Comparison of ENCODE assay signal across 1 cellular context in the genomic region with DNA sequence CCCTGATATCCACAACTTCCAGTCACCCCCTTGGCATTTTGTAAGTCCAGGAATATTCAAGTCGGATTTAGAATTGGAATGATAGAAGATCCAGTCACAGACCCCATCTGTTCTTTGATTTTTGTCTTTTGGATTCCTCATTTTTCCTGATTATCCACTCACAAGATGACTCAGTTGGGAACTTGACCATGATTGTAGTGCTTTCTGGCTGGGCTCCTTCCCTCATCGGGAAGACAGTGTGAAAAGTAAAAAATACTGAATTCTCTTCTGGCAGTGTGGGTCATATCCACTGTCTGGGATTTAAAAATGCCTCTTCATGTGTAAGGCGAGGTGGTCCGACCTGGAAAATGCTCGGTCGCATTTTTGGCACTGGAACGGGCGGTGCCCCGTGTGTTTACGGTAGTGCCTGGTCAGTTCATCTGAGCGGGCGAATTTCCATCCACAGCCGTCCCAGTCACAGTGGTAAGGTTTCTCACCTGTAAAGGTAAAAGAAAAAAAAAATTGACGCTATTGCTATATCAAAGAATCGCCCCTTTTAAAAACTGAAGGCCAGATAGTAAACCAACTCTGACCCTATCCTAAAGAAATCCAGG.
TF ChIP-seq lines count a peak whose summit lies in the region.

No MANE protein-coding gene starts in this region.

TF ChIP-seq in H1, 55 proteins besides CTCF, POLR2A, EP300 and RAD21:
- no peak for TF ChIP-seq TCF12 (IDR thresholded peaks at IDR 0.05; ENCODE audit: low read depth, low read length)
- TF ChIP-seq NANOG (IDR thresholded peaks at IDR 0.05; ENCODE audit: insufficient read depth, low read depth, low read length, poor library complexity, severe bottlenecking): no peak
- no peak for TF ChIP-seq ZNF274 (IDR thresholded peaks at IDR 0.05; ENCODE audit: borderline replicate concordance, extremely low read depth, low read length)
- TF ChIP-seq, protein P1, sequence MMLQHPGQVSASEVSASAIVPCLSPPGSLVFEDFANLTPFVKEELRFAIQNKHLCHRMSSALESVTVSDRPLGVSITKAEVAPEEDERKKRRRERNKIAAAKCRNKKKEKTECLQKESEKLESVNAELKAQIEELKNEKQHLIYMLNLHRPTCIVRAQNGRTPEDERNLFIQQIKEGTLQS (IDR thresholded peaks at IDR 0.05; ENCODE audit: insufficient read depth, low read depth, low read length): no peak
- TF ChIP-seq BACH1 (IDR thresholded peaks at IDR 0.05; ENCODE audit: low read length): no peak
- TF ChIP-seq JUND (IDR thresholded peaks at IDR 0.05; ENCODE audit: low read length): no peak
- TF ChIP-seq, protein P2, sequence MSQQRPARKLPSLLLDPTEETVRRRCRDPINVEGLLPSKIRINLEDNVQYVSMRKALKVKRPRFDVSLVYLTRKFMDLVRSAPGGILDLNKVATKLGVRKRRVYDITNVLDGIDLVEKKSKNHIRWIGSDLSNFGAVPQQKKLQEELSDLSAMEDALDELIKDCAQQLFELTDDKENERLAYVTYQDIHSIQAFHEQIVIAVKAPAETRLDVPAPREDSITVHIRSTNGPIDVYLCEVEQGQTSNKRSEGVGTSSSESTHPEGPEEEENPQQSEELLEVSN (IDR thresholded peaks at IDR 0.05): no peak
- no peak for TF ChIP-seq RXRA (IDR thresholded peaks at IDR 0.05; ENCODE audit: insufficient read depth, low read depth, low read length)
- no peak for TF ChIP-seq SP1 (IDR thresholded peaks at IDR 0.05; ENCODE audit: low read depth, low read length)
- no peak for TF ChIP-seq CHD1 (IDR thresholded peaks at IDR 0.05; ENCODE audit: low read depth, low read length)
- no peak for TF ChIP-seq SUZ12 (IDR thresholded peaks at IDR 0.05; ENCODE audit: low read length)
- TF ChIP-seq MAFK (IDR thresholded peaks at IDR 0.05; ENCODE audit: low read depth, low read length): no peak
- no peak for TF ChIP-seq CEBPB (IDR thresholded peaks at IDR 0.05; ENCODE audit: low read depth, low read length)
- no peak for TF ChIP-seq SIRT6 (IDR thresholded peaks at IDR 0.05; ENCODE audit: low read length)
- no peak for TF ChIP-seq SIX5 (IDR thresholded peaks at IDR 0.05; ENCODE audit: low read depth, low read length)
